In genomic region chr12:65501093-65501621, GRCh38 we compare ENCODE assay signal across 18 cellular contexts.
DNase-seq lines count a peak whose midpoint lies in the region; ATAC-seq, FAIRE-seq and TF ChIP-seq lines count a peak whose summit lies in the region.
"Had no signal": no experiment of that assay in that cellular context is flagged by ENCODE, and none has a peak within 500 bp of the region (broad histone marks: within the 10 kb centered on the region; RNA-seq: fewer than 3 reads in every experiment).

No MANE protein-coding gene starts in this region.

- H3K4me2 ChIP-seq in HepG2 (ENCODE audit: low read depth, low read length) = no peak overlapping the region

- in situ Hi-C loops in HepG2 (cut with HindIII; ENCODE audit: extremely low pct_ligation_motif_present, low pct_unique_long_range_greater_than_20kb) = no loop called here

- TF ChIP-seq CTCF in right lobe of liver (IDR thresholded peaks at IDR 0.05) (no peak), HepG2 (CRISPR knock-in tag; IDR thresholded peaks at IDR 0.05) (no peak), heart right ventricle (IDR thresholded peaks at IDR 0.05) (no peak), ovary (IDR thresholded peaks at IDR 0.05) (no peak)
- no peak for TF ChIP-seq CTCF in CD4-positive, alpha-beta T cell (IDR thresholded peaks at IDR 0.05)

- H3K4me1 ChIP-seq in right lobe of liver (peaks cover 0 to 11% (median 0%) of the 10 kb centered on the region in 4 donors), HepG2 (ENCODE audit: insufficient read depth, low read length) (peaks cover 8% of the 10 kb centered on the region), heart right ventricle (peaks cover 0 to 26% (median 7%) of the 10 kb centered on the region in 9 donors), ovary (ENCODE audit: insufficient read depth) (no peaks in the 10 kb centered on the region)
- H3K4me1 ChIP-seq: transverse colon had no signal

- no peaks in the 10 kb centered on the region for H4K20me1 ChIP-seq in HepG2 (ENCODE audit: insufficient read depth, low read length)

- 43% methylated on average over 6 of the region's 6 CpGs for WGBS in right lobe of liver (ENCODE audit: insufficient coverage, low coverage, low lambda C conversion rate, missing lambda C conversion rate)
- WGBS in HepG2 (ENCODE audit: low lambda C conversion rate) = 8% methylated on average over 6 of the region's 6 CpGs
- 45 to 48% methylated on average over 6 of the region's 6 CpGs for WGBS in heart right ventricle, 2 donors
- WGBS in ovary, 3 donors = 10 to 16% (median 13%) methylated on average over 6 of the region's 6 CpGs

- H3K4me1 Mint-ChIP-seq in CD4-positive, alpha-beta T cell (ENCODE audit: low read depth) = no peaks in the 10 kb centered on the region

- H3K9me3 ChIP-seq in right lobe of liver (no peaks in the 10 kb centered on the region), HepG2 (ENCODE audit: low read length) (no peaks in the 10 kb centered on the region), heart right ventricle (no peaks in the 10 kb centered on the region), ovary (no peaks in the 10 kb centered on the region)
- no peaks in the 10 kb centered on the region for H3K9me3 ChIP-seq in CD4-positive, alpha-beta T cell (ENCODE audit: control insufficient read depth, low read length)
- H3K9me3 ChIP-seq: transverse colon had no signal

- no peak overlapping the region for H3K4me3 Mint-ChIP-seq in CD4-positive, alpha-beta T cell
- H3K4me3 Mint-ChIP-seq: CD8-positive, alpha-beta T cell; dendritic cell treated with granulocyte-macrophage colony-stimulating factor and Interleukin-4, amounts not matched to agents 40 ng/mL and 50 ng/mL, for 4 days had no signal

- H2AFZ ChIP-seq in HepG2 (ENCODE audit: low read length) = no peak overlapping the region

- H3K9ac ChIP-seq in HepG2 (ENCODE audit: insufficient read depth, low read depth, low read length) = no peak overlapping the region

- no peaks in the 10 kb centered on the region for H3K79me2 ChIP-seq in HepG2 (ENCODE audit: insufficient read depth, low read length)

- no TSS peak for BruUV-seq in HepG2 (replicated peaks; lab: Mats Ljungman, UMichigan)

- ATAC-seq in right lobe of liver (peak; percentile 38 to 74 (median 52)), HepG2 (no peak), heart right ventricle (peak; percentile 33 to 85 (median 75))
- no peak for ATAC-seq in CD4-positive, alpha-beta T cell (ENCODE audit: poor library complexity)
- ATAC-seq: CD8-positive, alpha-beta T cell; esophagus mucosa had no signal

- TF ChIP-seq RAD21 in HepG2 (CRISPR knock-in tag; IDR thresholded peaks at IDR 0.05) = no peak

- TF ChIP-seq EP300 in HepG2 (IDR thresholded peaks at IDR 0.05; ENCODE audit: low read depth in 2 of 2, low read length in 2 of 2) (no peak), HepG2 (CRISPR knock-in tag; IDR thresholded peaks at IDR 0.05; ENCODE audit: borderline replicate concordance) (no peak), ovary (IDR thresholded peaks at IDR 0.05) (no peak)

- POLR2A ChIA-PET in HepG2 (lab: Yijun Ruan, JAX) = no interaction called here
- POLR2A ChIA-PET in CD4-positive, alpha-beta T cell (lab: Charles Lee) = no interaction called here

- DNase-seq in right lobe of liver (no peak), HepG2 (ENCODE audit: low spot score) (no peak), heart right ventricle (peak; percentile 65 to 74), ovary (peak; percentile 17 to 81 (median 52)), GOT3 (lab: John Stamatoyannopoulos, UW) (no peak), DMS153 (lab: John Stamatoyannopoulos, UW) (no peak), SK-N-DZ (ENCODE audit: low spot score) (no peak)
- DNase-seq in CD4-positive, alpha-beta T cell = no peak
- DNase-seq: 8988T; activated CD4-positive, alpha-beta T cell treated with anti-CD3 and anti-CD28 coated beads, Interleukin-2, amount 50 U/mL, for 1 hour; amniotic stem cell; CD8-positive, alpha-beta T cell; GDM1; NK-92 treated with Interleukin-12 subunit alpha and Interleukin-12 subunit beta, amount 100 ng/mL, for 24 hours; transverse colon had no signal

- H3K27me3 ChIP-seq in right lobe of liver (no peaks in the 10 kb centered on the region), HepG2 (ENCODE audit: control insufficient read depth in 1 of 2, insufficient read depth in 2 of 2, low read length in 2 of 2) (peaks cover 0 to 8% of the 10 kb centered on the region in 2 experiments; a peak in 1 of 5 replicates), heart right ventricle (peaks cover 0 to 2% (median 0%) of the 10 kb centered on the region in 7 donors), ovary (no peaks in the 10 kb centered on the region)
- H3K27me3 ChIP-seq in CD4-positive, alpha-beta T cell (ENCODE audit: control insufficient read depth, insufficient read depth, low read length) = no peaks in the 10 kb centered on the region
- H3K27me3 ChIP-seq: transverse colon had no signal

- H3K27ac Mint-ChIP-seq in CD4-positive, alpha-beta T cell = no peak overlapping the region
- H3K27ac Mint-ChIP-seq: CD8-positive, alpha-beta T cell; dendritic cell treated with granulocyte-macrophage colony-stimulating factor and Interleukin-4, amounts not matched to agents 40 ng/mL and 50 ng/mL, for 4 days had no signal

- H3K4me3 ChIP-seq in right lobe of liver (no peak overlapping the region), HepG2 (replicated peaks in 1 of 3; ENCODE audit: insufficient read depth in 1 of 3, low read depth in 2 of 3, low read length in 3 of 3) (no peak overlapping the region), heart right ventricle (no peak overlapping the region), ovary (no peak overlapping the region)
- H3K4me3 ChIP-seq: transverse colon had no signal

- no peaks in the 10 kb centered on the region for H3K9me3 Mint-ChIP-seq in CD4-positive, alpha-beta T cell
- H3K9me3 Mint-ChIP-seq: CD8-positive, alpha-beta T cell; dendritic cell treated with granulocyte-macrophage colony-stimulating factor and Interleukin-4, amounts not matched to agents 40 ng/mL and 50 ng/mL, for 4 days had no signal

- H3K36me3 ChIP-seq in right lobe of liver (no peaks in the 10 kb centered on the region), HepG2 (replicated peaks in 1 of 2; ENCODE audit: control insufficient read depth in 1 of 2, insufficient read depth in 2 of 2, low read length in 2 of 2) (no peaks in the 10 kb centered on the region), heart right ventricle (no peaks in the 10 kb centered on the region), ovary (no peaks in the 10 kb centered on the region)
- H3K36me3 ChIP-seq: transverse colon had no signal

- H3K27ac ChIP-seq in right lobe of liver (no peak overlapping the region), HepG2 (ENCODE audit: extremely low read length, insufficient read depth, low read length) (no peak overlapping the region), heart right ventricle (peak overlapping the region in 2 of 10 donors; percentile 39 to 57), ovary (no peak overlapping the region)
- H3K27ac ChIP-seq in CD4-positive, alpha-beta T cell (ENCODE audit: low read depth, low read length) = no peak overlapping the region
- H3K27ac ChIP-seq: transverse colon had no signal

- no peak for FAIRE-seq in HepG2 (lab: Jason Lieb, UNC)
- FAIRE-seq: GM19239 had no signal

- CTCF ChIA-PET in HepG2 (lab: Yijun Ruan, JAX; ENCODE audit: low intra/inter-chr PET ratio, low total read pairs) = no interaction called here
- CTCF ChIA-PET in CD4-positive, alpha-beta T cell (lab: Charles Lee) = no interaction called here

- peaks cover 16% of the 10 kb centered on the region for H3K27me3 Mint-ChIP-seq in CD4-positive, alpha-beta T cell

- TF ChIP-seq POLR2A in right lobe of liver (IDR thresholded peaks at IDR 0.05) = no peak
- TF ChIP-seq POLR2A in HepG2 (IDR thresholded peaks at IDR 0.05; ENCODE audit: insufficient read depth in 1 of 2, low read depth in 2 of 2, low read length in 2 of 2) = no peak
- TF ChIP-seq POLR2A in ovary (IDR thresholded peaks at IDR 0.05) = no peak

- intact Hi-C loops in right lobe of liver (cut with DNase I) (no loop called here), HepG2 (cut with micrococcal nuclease; ENCODE audit: unreplicated experiment) (no loop called here), heart right ventricle (cut with DNase I) (no loop called here), ovary (cut with DNase I) (no loop called here)
- intact Hi-C loops in CD4-positive, alpha-beta T cell (cut with DNase I, micrococcal nuclease) = no loop called here

- no peaks in the 10 kb centered on the region for H3K36me3 Mint-ChIP-seq in CD4-positive, alpha-beta T cell (ENCODE audit: low read depth)
- H3K36me3 Mint-ChIP-seq: CD8-positive, alpha-beta T cell had no signal

TF ChIP-seq in HepG2, 621 proteins besides CTCF, POLR2A, EP300 and RAD21 (continues in another document):
- TF ChIP-seq CAMTA2 (CRISPR knock-in tag; IDR thresholded peaks at IDR 0.05; ENCODE audit: borderline replicate concordance) (no peak), CREB3 (CRISPR knock-in tag; IDR thresholded peaks at IDR 0.05) (no peak), BCL6 (CRISPR knock-in tag; IDR thresholded peaks at IDR 0.05) (no peak), HCFC1 (IDR thresholded peaks at IDR 0.05; ENCODE audit: low read depth, low read length) (no peak), THAP8 (CRISPR knock-in tag; IDR thresholded peaks at IDR 0.05; ENCODE audit: borderline replicate concordance) (no peak), PAX8 (CRISPR knock-in tag; IDR thresholded peaks at IDR 0.05; ENCODE audit: borderline replicate concordance) (no peak), ZNF704 (CRISPR knock-in tag; IDR thresholded peaks at IDR 0.05; ENCODE audit: borderline replicate concordance) (no peak)

Comparison
In these comparisons a context has a peak if more than half of its experiments do, and no peak if none do; other contexts are left out.
1. ATAC-seq: peak in right lobe of liver (4 of 4) and heart right ventricle (8 of 8); none in HepG2 (single experiment) and CD4-positive, alpha-beta T cell (single experiment).
2. DNase-seq: peak in heart right ventricle (2 of 2) and ovary (5 of 5); none in right lobe of liver (0 of 3), HepG2 (single experiment), GOT3 (single experiment), DMS153 (single experiment), SK-N-DZ (single experiment) and CD4-positive, alpha-beta T cell (0 of 10).